In genomic region chr16:6970171-6970857, GRCh38 we compare ENCODE assay signal across 1 cellular context.
TF ChIP-seq lines count a peak whose summit lies in the region.

No MANE protein-coding gene starts in this region.

TF ChIP-seq in HepG2, 621 proteins besides CTCF, POLR2A, EP300 and RAD21:
- TF ChIP-seq, protein P1, sequence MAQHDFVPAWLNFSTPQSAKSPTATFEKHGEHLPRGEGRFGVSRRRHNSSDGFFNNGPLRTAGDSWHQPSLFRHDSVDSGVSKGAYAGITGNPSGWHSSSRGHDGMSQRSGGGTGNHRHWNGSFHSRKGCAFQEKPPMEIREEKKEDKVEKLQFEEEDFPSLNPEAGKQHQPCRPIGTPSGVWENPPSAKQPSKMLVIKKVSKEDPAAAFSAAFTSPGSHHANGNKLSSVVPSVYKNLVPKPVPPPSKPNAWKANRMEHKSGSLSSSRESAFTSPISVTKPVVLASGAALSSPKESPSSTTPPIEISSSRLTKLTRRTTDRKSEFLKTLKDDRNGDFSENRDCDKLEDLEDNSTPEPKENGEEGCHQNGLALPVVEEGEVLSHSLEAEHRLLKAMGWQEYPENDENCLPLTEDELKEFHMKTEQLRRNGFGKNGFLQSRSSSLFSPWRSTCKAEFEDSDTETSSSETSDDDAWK (CRISPR knock-in tag; IDR thresholded peaks at IDR 0.05) = no peak
- TF ChIP-seq CREB1 (IDR thresholded peaks at IDR 0.05) (peak; percentile 81), CREB1 (CRISPR knock-in tag; IDR thresholded peaks at IDR 0.05) (no peak), ATF7 (IDR thresholded peaks at IDR 0.05) (peak; percentile 95), ATF7 (CRISPR knock-in tag; IDR thresholded peaks at IDR 0.05) (no peak)
